Comparison of ENCODE assay signal across 19 cellular contexts in the genomic region with DNA sequence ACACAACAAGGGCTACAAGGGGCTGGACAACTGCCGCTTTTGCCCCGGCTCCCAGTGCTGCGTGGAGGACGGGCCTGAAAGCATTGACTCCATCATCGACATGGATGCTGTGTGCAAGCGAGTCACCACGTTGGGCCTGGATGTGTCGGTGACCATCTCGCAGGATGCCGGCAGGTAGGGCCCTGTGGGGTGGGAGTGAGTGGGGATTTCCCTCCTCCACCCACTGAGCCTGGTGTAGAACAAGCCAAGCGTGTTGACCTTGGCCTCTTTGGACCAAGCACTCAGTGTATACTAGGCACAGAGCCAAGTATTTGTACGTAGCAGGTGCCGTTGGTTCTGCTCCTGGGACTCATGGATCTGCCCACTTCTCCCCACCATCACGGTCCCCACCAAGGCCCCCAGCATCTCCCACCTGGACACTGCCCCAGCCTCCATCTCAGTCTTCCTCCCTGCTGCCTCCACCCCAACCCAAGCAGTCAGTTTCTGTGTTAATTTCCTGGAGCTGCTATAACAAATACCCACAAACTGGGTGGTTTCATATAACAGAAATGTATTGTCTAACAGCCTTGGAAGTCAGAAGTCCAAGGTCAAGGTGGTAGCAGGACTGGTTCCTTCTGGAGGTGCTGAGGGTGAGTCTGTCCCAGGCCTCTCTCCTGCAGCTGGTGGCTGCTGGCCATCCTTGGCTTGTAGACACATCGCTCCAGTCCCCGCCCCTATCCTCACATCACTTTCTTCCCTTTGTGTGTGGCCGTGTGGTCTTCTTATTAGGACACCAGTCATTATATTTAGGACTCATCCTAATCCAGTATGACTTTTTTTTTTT. TPM values are rescaled to one million over a fixed set of nuclear protein-coding genes. Genes with fewer than 3 reads are reported as not detected.
DNase-seq lines count a peak whose midpoint lies in the region; ATAC-seq, FAIRE-seq and TF ChIP-seq lines count a peak whose summit lies in the region.
"Had no signal": no experiment of that assay in that cellular context is flagged by ENCODE, and none has a peak within 500 bp of the region (broad histone marks: within the 10 kb centered on the region; RNA-seq: fewer than 3 reads in every experiment).

No MANE protein-coding gene starts in this region.

- peaks cover 5% of the 10 kb centered on the region; the same call in 1 of the 3 replicates for H3K79me2 ChIP-seq in K562 (ENCODE audit: control insufficient read depth, insufficient read depth, low read length)

- no peaks in the 10 kb centered on the region for H3K9me1 ChIP-seq in K562 (ENCODE audit: control insufficient read depth, insufficient read depth, low read length)

- no peak for FAIRE-seq in K562 (lab: Jason Lieb, UNC)

- H2AK5ac ChIP-seq in mesenchymal stem cell (ENCODE audit: low read length, severe bottlenecking) = peak overlapping the region; percentile 10

- H2BK12ac ChIP-seq in mesenchymal stem cell (ENCODE audit: low read length in 2 of 2) = peak overlapping the region in 1 of 2 experiments; percentile 45

- BruUV-seq in K562 (replicated peaks; lab: Mats Ljungman, UMichigan) = no TSS peak

- H3K9ac ChIP-seq in K562 (ENCODE audit: insufficient read depth in 1 of 2, low read depth in 2 of 2, low read length in 2 of 2) (peak overlapping the region in 1 of 2 experiments; percentile 56; a peak in 1 of 4 replicates), mesenchymal stem cell (ENCODE audit: low read length) (no peak overlapping the region)

- in situ Hi-C loops in K562 (cut with MboI) = no loop called here

- H3K4ac ChIP-seq in mesenchymal stem cell (ENCODE audit: low read depth in 1 of 2, low read length in 2 of 2) = no peak overlapping the region

- H3K14ac ChIP-seq in mesenchymal stem cell (ENCODE audit: low read length in 2 of 2) = no peak overlapping the region

- WGBS in K562 (ENCODE audit: insufficient coverage, low coverage, missing lambda C conversion rate) = 91% methylated on average over 16 of the region's 17 CpGs
- WGBS in mesenchymal stem cell = 98% methylated on average over 16 of the region's 17 CpGs

- H4K91ac ChIP-seq in mesenchymal stem cell (ENCODE audit: low read length) = peak overlapping the region; percentile 16

- H2BK15ac ChIP-seq in mesenchymal stem cell (ENCODE audit: low read depth, poor library complexity, severe bottlenecking) = no peak overlapping the region

- no peak overlapping the region for H2BK5ac ChIP-seq in mesenchymal stem cell (ENCODE audit: low read depth, low read length, poor library complexity, severe bottlenecking)

- H4K20me1 ChIP-seq in K562 (replicated peaks; ENCODE audit: control insufficient read depth, insufficient read depth, low read length) = no peaks in the 10 kb centered on the region

- no peaks in the 10 kb centered on the region for H3K9me3 ChIP-seq in K562 (replicated peaks; ENCODE audit: control insufficient read depth, insufficient read depth, low read depth, low read length)
- peaks cover 4% of the 10 kb centered on the region for H3K9me3 ChIP-seq in mesenchymal stem cell (ENCODE audit: control insufficient read depth, low read length)

- TF ChIP-seq CTCF in K562 (IDR thresholded peaks at IDR 0.05 in 2 of 3, conservative IDR thresholded peaks at IDR 0.05 in 1 of 3; ENCODE audit: insufficient read depth in 2 of 3, low read depth in 1 of 3, low read length in 3 of 3) = no peak

- no peak; the same call in 2 of the 3 replicates for ATAC-seq in K562
- ATAC-seq: activated CD4-positive, alpha-beta T cell treated with anti-CD3 and anti-CD28 coated beads for 36 hours; activated naive CD8-positive, alpha-beta T cell treated with anti-CD3 and anti-CD28 coated beads, Interleukin-2, amount 50 U/mL, for 24 hours; CD8-positive, alpha-beta T cell; naive thymus-derived CD8-positive, alpha-beta T cell; stimulated activated naive CD8-positive, alpha-beta T cell treated with anti-CD3 and anti-CD28 coated beads, Interleukin-15, amount 100 ng/mL, for 72 hours had no signal

- H3K27ac ChIP-seq in K562 (ENCODE audit: extremely low read depth, low read depth, low read length) (no peak overlapping the region; the same call in 2 of the 3 replicates), mesenchymal stem cell (ENCODE audit: low read length, poor library complexity, severe bottlenecking) (no peak overlapping the region)
- H3K27ac ChIP-seq: HL-60 had no signal

- H3K4me1 ChIP-seq in K562 (replicated peaks in 1 of 2; ENCODE audit: control insufficient read depth in 2 of 2, insufficient read depth in 2 of 2, low read length in 2 of 2) (peaks cover 0 to 4% of the 10 kb centered on the region in 2 experiments; a peak in 1 of 5 replicates), mesenchymal stem cell (ENCODE audit: control insufficient read depth, insufficient read depth, low read depth, low read length) (peaks cover 5% of the 10 kb centered on the region)

- H3K36me3 ChIP-seq in K562 (ENCODE audit: control insufficient read depth, insufficient read depth, low read length) = peaks cover 73% of the 10 kb centered on the region
- H3K36me3 ChIP-seq in mesenchymal stem cell (ENCODE audit: control insufficient read depth in 1 of 2, insufficient read depth in 2 of 2, low read depth in 1 of 2, low read length in 2 of 2) = peaks cover 59 to 73% of the 10 kb centered on the region in 2 experiments

- POLR2A ChIA-PET in K562 (lab: Yijun Ruan, JAX) = interaction anchor here (0.6 to 13.9 kb wide), 4 partner anchors 9 to 154 kb away, joined by 3 to 207 read pairs (median 4); a partner anchor contains a TSS

- H2BK120ac ChIP-seq in mesenchymal stem cell (ENCODE audit: low read depth, low read length) = no peak overlapping the region

- peaks cover 14% of the 10 kb centered on the region for H3K79me1 ChIP-seq in mesenchymal stem cell (replicated peaks; ENCODE audit: low read length, poor library complexity, severe bottlenecking)

- CTCF ChIA-PET in K562 (lab: Yijun Ruan, JAX; ENCODE audit: low intra/inter-chr PET ratio) = no interaction called here

- TF ChIP-seq RAD21 in Ishikawa (IDR thresholded peaks at IDR 0.05; ENCODE audit: low read depth) = no peak
- TF ChIP-seq RAD21 in K562 (CRISPR knock-in tag; conservative IDR thresholded peaks at IDR 0.05 in 1 of 2, IDR thresholded peaks at IDR 0.05 in 1 of 2) = no peak

- H3K4me2 ChIP-seq in K562 (ENCODE audit: insufficient read depth, low read length) (no peak overlapping the region), mesenchymal stem cell (ENCODE audit: low read length, poor library complexity, severe bottlenecking) (no peak overlapping the region)

- H3K4me3 ChIP-seq in K562 = no peak overlapping the region
- H3K4me3 ChIP-seq in mesenchymal stem cell (ENCODE audit: insufficient read depth in 1 of 2, low read depth in 1 of 2, low read length in 2 of 2) = no peak overlapping the region

- no peak overlapping the region for H3K23ac ChIP-seq in mesenchymal stem cell (ENCODE audit: low read length in 2 of 2)

- DNase-seq in K562 (ENCODE audit: extremely low read depth in 1 of 4, low spot score in 3 of 4) (no peak), mesenchymal stem cell (no peak), NCI-H2081 treated with DMSO at 0.1 percent for 48 hours (lab: John Stamatoyannopoulos, UW) (no peak), NCI-H748 treated with DMSO at 0.1 percent for 48 hours (lab: John Stamatoyannopoulos, UW) (no peak)
- DNase-seq in activated CD4-positive, alpha-beta T cell treated with anti-CD3 and anti-CD28 coated beads, Interleukin-2, amount 50 U/mL, for 1 hour = no peak
- DNase-seq: activated CD4-positive, alpha-beta T cell treated with anti-CD3 and anti-CD28 coated beads for 36 hours; activated naive CD8-positive, alpha-beta T cell treated with anti-CD3 and anti-CD28 coated beads, Interleukin-2, amount 50 U/mL, for 24 hours; CD8-positive, alpha-beta T cell; DND-41; HFFc6; mesendoderm; MV-4-11; naive thymus-derived CD8-positive, alpha-beta T cell; NCI-H187; NCI-H446; stimulated activated CD4-positive, alpha-beta T cell treated with anti-CD3 and anti-CD28 coated beads, Interleukin-1b, Interleukin-23, amount 100 ng/mL, for 48 hours; stimulated activated naive CD8-positive, alpha-beta T cell treated with anti-CD3 and anti-CD28 coated beads, Interleukin-15, amount 100 ng/mL, for 72 hours had no signal

- TF ChIP-seq EP300 in Ishikawa (IDR thresholded peaks at IDR 0.05; ENCODE audit: borderline replicate concordance) (no peak), K562 (IDR thresholded peaks at IDR 0.05; ENCODE audit: low read length) (no peak)

- no peak overlapping the region for H3K18ac ChIP-seq in mesenchymal stem cell (ENCODE audit: low read depth in 1 of 2, low read length in 2 of 2)

- TF ChIP-seq POLR2A in K562 (conservative IDR thresholded peaks at IDR 0.05) = no peak

- H2AFZ ChIP-seq in K562 (ENCODE audit: low read depth, low read length) (no peak overlapping the region), mesenchymal stem cell (ENCODE audit: low read depth, low read length) (no peak overlapping the region)

- no peak overlapping the region for H4K8ac ChIP-seq in mesenchymal stem cell (ENCODE audit: low read length)

- intact Hi-C loops in K562 (cut with micrococcal nuclease) = no loop called here

- H3K27me3 ChIP-seq in K562 (ENCODE audit: control insufficient read depth in 2 of 2, insufficient read depth in 2 of 2, low read length in 2 of 2) (no peaks in the 10 kb centered on the region), mesenchymal stem cell (ENCODE audit: control insufficient read depth in 1 of 2, insufficient read depth in 1 of 2, low read length in 2 of 2) (no peaks in the 10 kb centered on the region)

RNA-seq across cellular contexts. Expression of a gene that starts 17.3 kb away (rescaled TPM):
- 44.2 and 152 TPM in 2 replicates for total RNA-seq in K562 (2011; cell fraction: chromatin; rRNA removed; ENCODE audit: low replicate concordance)
- 93.0 and 102 TPM in 2 replicates for total RNA-seq in K562 (2011; cell fraction: nucleolus; rRNA removed)
- 67.2 and 79.3 TPM in 2 replicates for total RNA-seq in K562 (2011; cell fraction: nucleoplasm; rRNA removed)
- total RNA-seq in K562 (2014; rRNA removed) (29.5 and 33.8 TPM in 2 replicates), K562 (2014; rRNA removed; fragmentation: Illumina TruSeq; extraction: Trizol) (32.2 and 33.5 TPM in 2 replicates), K562 (2015; rRNA removed; fragmentation: Illumina TruSeq; extraction: Trizol) (37.3 and 38.5 TPM in 2 replicates), K562 (2021) (61.7 and 69.6 TPM in 2 replicates)
- polyA plus RNA-seq in K562 (2011; rRNA removed) (37.8 and 43.0 TPM in 2 replicates), K562 (2014; fragmentation: Illumina TruSeq; extraction: Trizol) (36.1 and 36.4 TPM in 2 replicates), K562 (2014; fragmentation: Nextera tagmentation; extraction: Ambion mirVana) (10 to 100 TPM in 1 of 2 experiments, 1 to 10 TPM in 1; 10.0 to 13.4 TPM), K562 (2014; rRNA removed) (32.1 and 33.5 TPM in 2 replicates)
- 33.8 and 35.3 TPM in 2 replicates for polyA plus RNA-seq in K562 (2011; cell fraction: cytosol; rRNA removed)
- 40.8 and 54.8 TPM in 2 replicates for polyA plus RNA-seq in K562 (2011; cell fraction: nucleus; rRNA removed)
- 28.3 and 41.7 TPM in 2 replicates for polyA plus RNA-seq in K562 (2012)
- 49.2 and 73.9 TPM in 2 replicates for polyA minus RNA-seq in K562 (2011; rRNA and poly(A)+ RNA removed)
- polyA minus RNA-seq in K562 (2011; cell fraction: cytosol; rRNA and poly(A)+ RNA removed) = 39.5 and 43.2 TPM in 2 replicates
- 33.0 and 37.7 TPM in 2 replicates for polyA minus RNA-seq in K562 (2011; cell fraction: nucleus; rRNA and poly(A)+ RNA removed)
- 69.3 TPM for polyA plus RNA-seq in mesenchymal stem cell (2013, experiment 1 of 2)
- 64.4 TPM for polyA plus RNA-seq in mesenchymal stem cell (2013, experiment 2 of 2)

RNA-seq across cellular contexts. Expression of a gene that starts 28.3 kb away (rescaled TPM):
- total RNA-seq in K562 (2011; cell fraction: chromatin; rRNA removed; ENCODE audit: low replicate concordance) = 25.1 and 116 TPM in 2 replicates
- 214 and 262 TPM in 2 replicates for total RNA-seq in K562 (2011; cell fraction: nucleolus; rRNA removed)
- 94.6 and 109 TPM in 2 replicates for total RNA-seq in K562 (2011; cell fraction: nucleoplasm; rRNA removed)
- total RNA-seq in K562 (2014; rRNA removed) = 78.0 and 82.4 TPM in 2 replicates
- 7.3 TPM in 2 replicates for total RNA-seq in K562 (2014; rRNA removed; fragmentation: Illumina TruSeq; extraction: Trizol)
- total RNA-seq in K562 (2015; rRNA removed; fragmentation: Illumina TruSeq; extraction: Trizol) = 10.1 and 11.0 TPM in 2 replicates
- 69.8 and 74.5 TPM in 2 replicates for total RNA-seq in K562 (2021)
- polyA plus RNA-seq in K562 (2011; rRNA removed) = 12.5 TPM in 2 replicates
- 31.8 and 127 TPM in 2 replicates for polyA plus RNA-seq in K562 (2011; cell fraction: cytosol; rRNA removed)
- 21.6 and 59.4 TPM in 2 replicates for polyA plus RNA-seq in K562 (2011; cell fraction: nucleus; rRNA removed)
- polyA plus RNA-seq in K562 (2012) = 50.1 and 369 TPM in 2 replicates
- polyA plus RNA-seq in K562 (2014; fragmentation: Illumina TruSeq; extraction: Trizol) = 19.3 and 47.1 TPM in 2 replicates
- 1 to 10 TPM; 2.3 to 2.9 TPM for polyA plus RNA-seq in K562 (2014; fragmentation: Nextera tagmentation; extraction: Ambion mirVana)
- 57.2 and 67.4 TPM in 2 replicates for polyA plus RNA-seq in K562 (2014; rRNA removed)
- 2.4 and 5.6 TPM in 2 replicates for polyA minus RNA-seq in K562 (2011; rRNA and poly(A)+ RNA removed)
- 31.8 and 32.2 TPM in 2 replicates for polyA minus RNA-seq in K562 (2011; cell fraction: cytosol; rRNA and poly(A)+ RNA removed)
- 18.5 and 24.2 TPM in 2 replicates for polyA minus RNA-seq in K562 (2011; cell fraction: nucleus; rRNA and poly(A)+ RNA removed)
- 355 TPM for polyA plus RNA-seq in mesenchymal stem cell (2013, experiment 1 of 2)
- 348 TPM for polyA plus RNA-seq in mesenchymal stem cell (2013, experiment 2 of 2)
- total RNA-seq: activated CD4-positive, alpha-beta T cell treated with anti-CD3 and anti-CD28 coated beads for 36 hours; CD8-positive, alpha-beta T cell; naive thymus-derived CD8-positive, alpha-beta T cell had no signal
- polyA plus RNA-seq: naive thymus-derived CD8-positive, alpha-beta T cell had no signal

RNA-seq across cellular contexts. Expression of a gene that starts 34.8 kb away (rescaled TPM):
- total RNA-seq in K562 (2011; cell fraction: chromatin; rRNA removed; ENCODE audit: low replicate concordance) = 34.5 and 96.0 TPM in 2 replicates
- 110 and 120 TPM in 2 replicates for total RNA-seq in K562 (2011; cell fraction: nucleolus; rRNA removed)
- total RNA-seq in K562 (2011; cell fraction: nucleoplasm; rRNA removed) = 70.1 and 74.1 TPM in 2 replicates
- total RNA-seq in K562 (2014; rRNA removed) = 763 and 822 TPM in 2 replicates
- total RNA-seq in K562 (2014; rRNA removed; fragmentation: Illumina TruSeq; extraction: Trizol) = 202 and 208 TPM in 2 replicates
- 273 and 275 TPM in 2 replicates for total RNA-seq in K562 (2015; rRNA removed; fragmentation: Illumina TruSeq; extraction: Trizol)
- total RNA-seq in K562 (2021) = 362 and 385 TPM in 2 replicates
- 188 and 201 TPM in 2 replicates for polyA plus RNA-seq in K562 (2011; rRNA removed)
- 294 and 432 TPM in 2 replicates for polyA plus RNA-seq in K562 (2011; cell fraction: cytosol; rRNA removed)
- 206 and 249 TPM in 2 replicates for polyA plus RNA-seq in K562 (2011; cell fraction: nucleus; rRNA removed)
- 245 and 279 TPM in 2 replicates for polyA plus RNA-seq in K562 (2012)
- 126 and 203 TPM in 2 replicates for polyA plus RNA-seq in K562 (2014; fragmentation: Illumina TruSeq; extraction: Trizol)
- 10 to 100 TPM; 11.9 to 29.7 TPM for polyA plus RNA-seq in K562 (2014; fragmentation: Nextera tagmentation; extraction: Ambion mirVana)
- 674 and 746 TPM in 2 replicates for polyA plus RNA-seq in K562 (2014; rRNA removed)
- 38.4 and 39.9 TPM in 2 replicates for polyA minus RNA-seq in K562 (2011; rRNA and poly(A)+ RNA removed)
- 64.5 and 67.5 TPM in 2 replicates for polyA minus RNA-seq in K562 (2011; cell fraction: cytosol; rRNA and poly(A)+ RNA removed)
- polyA minus RNA-seq in K562 (2011; cell fraction: nucleus; rRNA and poly(A)+ RNA removed) = 48.1 and 57.9 TPM in 2 replicates
- polyA plus RNA-seq in mesenchymal stem cell (2013, experiment 1 of 2) = 97.6 TPM
- 98.6 TPM for polyA plus RNA-seq in mesenchymal stem cell (2013, experiment 2 of 2)

RNA-seq across cellular contexts. Expression of a gene that starts 39.8 kb away (rescaled TPM):
- 0.25 TPM in 1 of 2 replicates, not detected in the other for total RNA-seq in K562 (2011; cell fraction: chromatin; rRNA removed; ENCODE audit: low replicate concordance)
- 0.39 and 0.50 TPM in 2 replicates for total RNA-seq in K562 (2011; cell fraction: nucleolus; rRNA removed)
- 0.22 TPM in 1 of 2 replicates, not detected in the other for total RNA-seq in K562 (2011; cell fraction: nucleoplasm; rRNA removed)
- total RNA-seq in K562 (2014; rRNA removed) (0.18 and 0.29 TPM in 2 replicates), K562 (2014; rRNA removed; fragmentation: Illumina TruSeq; extraction: Trizol) (0.07 TPM in 1 of 2 replicates, not detected in the other), K562 (2015; rRNA removed; fragmentation: Illumina TruSeq; extraction: Trizol) (0.30 and 0.36 TPM in 2 replicates), K562 (2021) (0.09 and 0.22 TPM in 2 replicates)
- polyA plus RNA-seq in K562 (2011; rRNA removed) (0.10 and 0.42 TPM in 2 replicates), K562 (2014; fragmentation: Illumina TruSeq; extraction: Trizol) (0.10 and 0.25 TPM in 2 replicates), K562 (2014; fragmentation: Nextera tagmentation; extraction: Ambion mirVana) (not detected), K562 (2014; rRNA removed) (0.08 TPM in 1 of 2 replicates, not detected in the other)
- polyA plus RNA-seq in K562 (2011; cell fraction: cytosol; rRNA removed) = 0.31 and 0.41 TPM in 2 replicates
- polyA plus RNA-seq in K562 (2011; cell fraction: nucleus; rRNA removed) = 0.20 and 0.53 TPM in 2 replicates
- 0.33 and 1.1 TPM in 2 replicates for polyA plus RNA-seq in K562 (2012)
- polyA minus RNA-seq in K562 (2011; rRNA and poly(A)+ RNA removed) = 0.11 and 0.18 TPM in 2 replicates
- polyA minus RNA-seq in K562 (2011; cell fraction: cytosol; rRNA and poly(A)+ RNA removed) = 0.57 and 1.1 TPM in 2 replicates
- 0.13 and 0.67 TPM in 2 replicates for polyA minus RNA-seq in K562 (2011; cell fraction: nucleus; rRNA and poly(A)+ RNA removed)
- 1.0 TPM for polyA plus RNA-seq in mesenchymal stem cell (2013, experiment 1 of 2)
- 1.1 TPM for polyA plus RNA-seq in mesenchymal stem cell (2013, experiment 2 of 2)
- total RNA-seq: activated CD4-positive, alpha-beta T cell treated with anti-CD3 and anti-CD28 coated beads for 36 hours; HFFc6 had no signal
